ENCODE assay signal across 8 cellular contexts in genomic region chr3:42012378-42012934, GRCh38. TPM values are rescaled to one million over a fixed set of nuclear protein-coding genes. Genes with fewer than 3 reads are reported as not detected.
DNase-seq lines count a peak whose midpoint lies in the region; ATAC-seq and TF ChIP-seq lines count a peak whose summit lies in the region.

No MANE protein-coding gene starts in this region.

- no peaks in the 10 kb centered on the region for H3K27me3 Mint-ChIP-seq in osteocyte (ENCODE audit: unreplicated experiment)

- ATAC-seq in GM21381 (IDR thresholded peaks at IDR 0.05; ENCODE audit: unreplicated experiment), result peak; percentile 25
- peak; percentile 23 for ATAC-seq in HG03575 (IDR thresholded peaks at IDR 0.05; ENCODE audit: extremely low read depth, insufficient number of reproducible peaks, low FRiP score, unreplicated experiment)

- peak overlapping the region; percentile 79 for H3K4me3 Mint-ChIP-seq in osteocyte (ENCODE audit: unreplicated experiment)

- no peaks in the 10 kb centered on the region for H3K36me3 ChIP-seq in GM06990 (ENCODE audit: control insufficient read depth, insufficient read depth, low read length)

- peaks cover 31% of the 10 kb centered on the region for H3K4me1 Mint-ChIP-seq in osteocyte (ENCODE audit: unreplicated experiment)

- no peaks in the 10 kb centered on the region for H3K27me3 ChIP-seq in GM06990 (replicated peaks; ENCODE audit: control insufficient read depth, insufficient read depth, low read length)

- H3K4me3 ChIP-seq in GM06990 (replicated peaks; ENCODE audit: low read depth, low read length), result peak overlapping the region; percentile 76

- no peak for DNase-seq in GM06990 (ENCODE audit: extremely low read depth, insufficient read length)
- no peak for DNase-seq in caudate nucleus (lab: John Stamatoyannopoulos, UW)
- no peak for DNase-seq in osteocyte (ENCODE audit: extremely low spot score, unreplicated experiment)
- DNase-seq in RPMI8226, result no peak
- no peak for DNase-seq in kidney tubule cell (ENCODE audit: low spot score)
- DNase-seq in stimulated activated CD4-positive, alpha-beta T cell treated with anti-CD3 and anti-CD28 coated beads, Interleukin-4, amount 100 ng/mL, for 24 hours, result no peak

- H3K36me3 Mint-ChIP-seq in osteocyte (ENCODE audit: unreplicated experiment), result no peaks in the 10 kb centered on the region

- TF ChIP-seq CTCF in GM06990 (IDR thresholded peaks at IDR 0.05; ENCODE audit: insufficient read depth, low read length, poor library complexity, severe bottlenecking) (no peak), osteocyte (IDR thresholded peaks at IDR 0.05) (no peak)

- H3K27ac ChIP-seq in caudate nucleus (ENCODE audit: low read depth, low read length), result peak overlapping the region; percentile 72

- H3K27ac Mint-ChIP-seq in osteocyte (ENCODE audit: unreplicated experiment), result peak overlapping the region; percentile 83

- no peaks in the 10 kb centered on the region for H3K9me3 Mint-ChIP-seq in osteocyte (ENCODE audit: unreplicated experiment)

RNA-seq across cellular contexts. Expression of gene ULK4, which starts 50.6 kb away (rescaled TPM):
- 8.9 and 9.1 TPM in 2 replicates for total RNA-seq in osteocyte
